In genomic region chr18:63378919-63379638, GRCh38 we compare ENCODE assay signal across 1 cellular context.
TF ChIP-seq lines count a peak whose summit lies in the region.

No MANE protein-coding gene starts in this region.

TF ChIP-seq in IMR-90, 13 proteins besides CTCF, POLR2A, EP300 and RAD21:
- TF ChIP-seq SMC3 (IDR thresholded peaks at IDR 0.05; ENCODE audit: low read depth, low read length) (no peak), RFX5 (IDR thresholded peaks at IDR 0.05; ENCODE audit: low read depth, low read length) (no peak), MXI1 (IDR thresholded peaks at IDR 0.05; ENCODE audit: borderline replicate concordance, low read depth, low read length) (no peak), BHLHE40 (IDR thresholded peaks at IDR 0.05; ENCODE audit: low read depth, low read length) (no peak), FOS (IDR thresholded peaks at IDR 0.05; ENCODE audit: low read depth, low read length) (no peak), CHD1 (IDR thresholded peaks at IDR 0.05; ENCODE audit: low read depth, low read length) (no peak), MAFK (IDR thresholded peaks at IDR 0.05; ENCODE audit: low read depth, low read length) (no peak), NFE2L2 (IDR thresholded peaks at IDR 0.05; ENCODE audit: low read depth, low read length) (no peak), RCOR1 (IDR thresholded peaks at IDR 0.05; ENCODE audit: insufficient replicate concordance, low read length) (no peak), CEBPB (IDR thresholded peaks at IDR 0.05; ENCODE audit: low read depth, low read length) (no peak), MAZ (IDR thresholded peaks at IDR 0.05; ENCODE audit: borderline replicate concordance, low read depth, low read length) (no peak)
- TF ChIP-seq, protein P1, sequence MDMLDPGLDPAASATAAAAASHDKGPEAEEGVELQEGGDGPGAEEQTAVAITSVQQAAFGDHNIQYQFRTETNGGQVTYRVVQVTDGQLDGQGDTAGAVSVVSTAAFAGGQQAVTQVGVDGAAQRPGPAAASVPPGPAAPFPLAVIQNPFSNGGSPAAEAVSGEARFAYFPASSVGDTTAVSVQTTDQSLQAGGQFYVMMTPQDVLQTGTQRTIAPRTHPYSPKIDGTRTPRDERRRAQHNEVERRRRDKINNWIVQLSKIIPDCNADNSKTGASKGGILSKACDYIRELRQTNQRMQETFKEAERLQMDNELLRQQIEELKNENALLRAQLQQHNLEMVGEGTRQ (IDR thresholded peaks at IDR 0.05; ENCODE audit: low read depth, low read length): no peak
- TF ChIP-seq, protein P2, sequence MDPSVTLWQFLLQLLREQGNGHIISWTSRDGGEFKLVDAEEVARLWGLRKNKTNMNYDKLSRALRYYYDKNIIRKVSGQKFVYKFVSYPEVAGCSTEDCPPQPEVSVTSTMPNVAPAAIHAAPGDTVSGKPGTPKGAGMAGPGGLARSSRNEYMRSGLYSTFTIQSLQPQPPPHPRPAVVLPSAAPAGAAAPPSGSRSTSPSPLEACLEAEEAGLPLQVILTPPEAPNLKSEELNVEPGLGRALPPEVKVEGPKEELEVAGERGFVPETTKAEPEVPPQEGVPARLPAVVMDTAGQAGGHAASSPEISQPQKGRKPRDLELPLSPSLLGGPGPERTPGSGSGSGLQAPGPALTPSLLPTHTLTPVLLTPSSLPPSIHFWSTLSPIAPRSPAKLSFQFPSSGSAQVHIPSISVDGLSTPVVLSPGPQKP (IDR thresholded peaks at IDR 0.05; ENCODE audit: borderline replicate concordance, low read depth, low read length): no peak
